Comparison of ENCODE assay signal across 8 cellular contexts in genomic region chr1:935751-936231, GRCh38. TPM values are rescaled to one million over a fixed set of nuclear protein-coding genes. Genes with fewer than 3 reads are reported as not detected.
DNase-seq lines count a peak whose midpoint lies in the region; ATAC-seq lines count a peak whose summit lies in the region.
"Had no signal": no experiment of that assay in that cellular context is flagged by ENCODE, and none has a peak within 500 bp of the region (broad histone marks: within the 10 kb centered on the region; RNA-seq: fewer than 3 reads in every experiment).

No MANE protein-coding gene starts in this region.

- H3K36me3 ChIP-seq in neuronal stem cell (replicated peaks in 1 of 2; ENCODE audit: control insufficient read depth in 2 of 2, insufficient read depth in 2 of 2, low read length in 2 of 2): no peaks in the 10 kb centered on the region
- H3K36me3 ChIP-seq: suprapubic skin had no signal

- no CpG with 5 or more reads among the region's 30 CpGs for WGBS in neuronal stem cell (ENCODE audit: extremely low coverage in 2 of 2, insufficient read length in 2 of 2, insufficient replicate concordance in 1 of 2), 2 donors

- H3K23ac ChIP-seq in neuronal stem cell (ENCODE audit: low read depth, low read length, poor library complexity): peak overlapping the region; percentile 6

- peak overlapping the region; percentile 97 for H3K18ac ChIP-seq in neuronal stem cell (ENCODE audit: low read length)

- H2AK5ac ChIP-seq in neuronal stem cell (ENCODE audit: low read depth, low read length): peak overlapping the region; percentile 97

- peak overlapping the region; percentile 89 for H3K4ac ChIP-seq in neuronal stem cell (ENCODE audit: low read length)

- no peak overlapping the region for H3K4me2 ChIP-seq in neuronal stem cell (ENCODE audit: insufficient read depth, low read length, poor library complexity, severe bottlenecking)

- H3K4me3 Mint-ChIP-seq in activated CD4-positive, alpha-beta memory T cell treated with anti-CD3 and anti-CD28 coated beads, Interleukin-2, amount 10 ng/mL, durations not matched to agents 7 days and 5 days: no peak overlapping the region

- H3K4me3 ChIP-seq in neuronal stem cell (ENCODE audit: low read length in 2 of 2): no peak overlapping the region
- H3K4me3 ChIP-seq: suprapubic skin had no signal

- H3K36me3 Mint-ChIP-seq in activated CD4-positive, alpha-beta memory T cell treated with anti-CD3 and anti-CD28 coated beads, Interleukin-2, amount 10 ng/mL, durations not matched to agents 7 days and 5 days (ENCODE audit: low read depth): no peaks in the 10 kb centered on the region

- no peak overlapping the region for H2BK5ac ChIP-seq in neuronal stem cell (ENCODE audit: low read length)

- H3K4me1 ChIP-seq in neuronal stem cell (ENCODE audit: control insufficient read depth in 2 of 2, insufficient read depth in 1 of 2, low read depth in 1 of 2, low read length in 2 of 2): peaks cover 22 to 28% of the 10 kb centered on the region in 2 donors

- H3K27ac Mint-ChIP-seq in activated CD4-positive, alpha-beta memory T cell treated with anti-CD3 and anti-CD28 coated beads, Interleukin-2, amount 10 ng/mL, durations not matched to agents 7 days and 5 days: no peak overlapping the region

- peak overlapping the region; percentile 72 for H2BK120ac ChIP-seq in neuronal stem cell (ENCODE audit: low read depth, low read length)

- H2AFZ ChIP-seq in neuronal stem cell (ENCODE audit: low read length): peak overlapping the region; percentile 49

- peak overlapping the region; percentile 79 for H4K91ac ChIP-seq in neuronal stem cell (ENCODE audit: low read depth, low read length, poor library complexity)

- no peak overlapping the region for H2BK12ac ChIP-seq in neuronal stem cell (ENCODE audit: low read length)

- DNase-seq in NCI-H1436 (lab: John Stamatoyannopoulos, UW) (peak; percentile 75), NCI-H1436 treated with DMSO at 0.1 percent for 48 hours (lab: John Stamatoyannopoulos, UW) (no peak), NCI-H82 (lab: John Stamatoyannopoulos, UW) (peak; percentile 99), neuronal stem cell (ENCODE audit: low spot score) (no peak)
- no peak for DNase-seq in activated CD4-positive, alpha-beta memory T cell treated with anti-CD3 and anti-CD28 coated beads, Interleukin-2, amount 10 ng/mL, durations not matched to agents 7 days and 5 days
- DNase-seq: 8988T had no signal

- CTCF ChIA-PET in activated CD4-positive, alpha-beta memory T cell treated with anti-CD3 and anti-CD28 coated beads, Interleukin-2, amount 10 ng/mL, durations not matched to agents 7 days and 5 days (lab: Charles Lee): no interaction called here

- no peaks in the 10 kb centered on the region for H3K9me3 Mint-ChIP-seq in activated CD4-positive, alpha-beta memory T cell treated with anti-CD3 and anti-CD28 coated beads, Interleukin-2, amount 10 ng/mL, durations not matched to agents 7 days and 5 days

- peaks cover 0 to 6% of the 10 kb centered on the region in 2 donors for H3K9me3 ChIP-seq in neuronal stem cell (replicated peaks in 1 of 2; ENCODE audit: control insufficient read depth in 2 of 2, insufficient read depth in 1 of 2, low read depth in 1 of 2, low read length in 2 of 2)
- H3K9me3 ChIP-seq: suprapubic skin had no signal

- peaks cover 3% of the 10 kb centered on the region for H3K4me1 Mint-ChIP-seq in activated CD4-positive, alpha-beta memory T cell treated with anti-CD3 and anti-CD28 coated beads, Interleukin-2, amount 10 ng/mL, durations not matched to agents 7 days and 5 days

- peaks cover 36% of the 10 kb centered on the region for H3K27me3 Mint-ChIP-seq in activated CD4-positive, alpha-beta memory T cell treated with anti-CD3 and anti-CD28 coated beads, Interleukin-2, amount 10 ng/mL, durations not matched to agents 7 days and 5 days

- no peak overlapping the region for H3K27ac ChIP-seq in neuronal stem cell (replicated peaks; ENCODE audit: low read length)
- H3K27ac ChIP-seq: suprapubic skin had no signal

- POLR2A ChIA-PET in activated CD4-positive, alpha-beta memory T cell treated with anti-CD3 and anti-CD28 coated beads, Interleukin-2, amount 10 ng/mL, durations not matched to agents 7 days and 5 days (lab: Charles Lee): no interaction called here

- H4K8ac ChIP-seq in neuronal stem cell (ENCODE audit: low read depth, low read length): no peak overlapping the region

- H3K14ac ChIP-seq in neuronal stem cell (ENCODE audit: low read length): peak overlapping the region; percentile 82

- peaks cover 39 to 91% (median 85%) of the 10 kb centered on the region in 3 experiments for H3K27me3 ChIP-seq in neuronal stem cell (ENCODE audit: control insufficient read depth in 3 of 3, insufficient read depth in 3 of 3, low read depth in 1 of 3, low read length in 3 of 3)

- ATAC-seq in HG03354 (IDR thresholded peaks at IDR 0.05; ENCODE audit: poor library complexity, severe bottlenecking, unreplicated experiment): no peak

- peak overlapping the region; percentile 70 for H3K9ac ChIP-seq in neuronal stem cell (ENCODE audit: low read depth, low read length, poor library complexity)

- peak overlapping the region; percentile 92 for H2BK15ac ChIP-seq in neuronal stem cell (ENCODE audit: low read length)

- peaks cover under 1% of the 10 kb centered on the region for H3K79me1 ChIP-seq in neuronal stem cell (ENCODE audit: low read depth, low read length)

RNA-seq across cellular contexts. Expression of gene SAMD11, which starts 12.1 kb away (rescaled TPM):
- polyA plus RNA-seq in neuronal stem cell (2013, experiment 1 of 2): 0.21 TPM
- polyA plus RNA-seq in neuronal stem cell (2013, experiment 2 of 2): 0.32 TPM
- not detected for total RNA-seq in activated CD4-positive, alpha-beta memory T cell treated with anti-CD3 and anti-CD28 coated beads, Interleukin-2, amount 10 ng/mL, durations not matched to agents 7 days and 5 days

RNA-seq across cellular contexts. Expression of gene NOC2L, which starts 23.3 kb away (rescaled TPM):
- 33.5 TPM for polyA plus RNA-seq in neuronal stem cell (2013, experiment 1 of 2)
- polyA plus RNA-seq in neuronal stem cell (2013, experiment 2 of 2): 32.6 TPM
- 10 to 100 TPM; 58.2 to 58.4 TPM for total RNA-seq in activated CD4-positive, alpha-beta memory T cell treated with anti-CD3 and anti-CD28 coated beads, Interleukin-2, amount 10 ng/mL, durations not matched to agents 7 days and 5 days

RNA-seq across cellular contexts. Expression of gene KLHL17, which starts 24.6 kb away (rescaled TPM):
- polyA plus RNA-seq in neuronal stem cell (2013, experiment 1 of 2): 22.0 TPM
- polyA plus RNA-seq in neuronal stem cell (2013, experiment 2 of 2): 20.9 TPM
- total RNA-seq in activated CD4-positive, alpha-beta memory T cell treated with anti-CD3 and anti-CD28 coated beads, Interleukin-2, amount 10 ng/mL, durations not matched to agents 7 days and 5 days: 10 to 100 TPM; 28.6 to 31.7 TPM

RNA-seq across cellular contexts. Expression of gene PLEKHN1, which starts 30.5 kb away (rescaled TPM):
- 0.07 TPM for polyA plus RNA-seq in neuronal stem cell (2013, experiment 1 of 2)
- 0.03 TPM for polyA plus RNA-seq in neuronal stem cell (2013, experiment 2 of 2)
- 1 to 10 TPM; 7.6 to 8.2 TPM for total RNA-seq in activated CD4-positive, alpha-beta memory T cell treated with anti-CD3 and anti-CD28 coated beads, Interleukin-2, amount 10 ng/mL, durations not matched to agents 7 days and 5 days

RNA-seq across cellular contexts. Expression of gene PERM1, which starts 46.1 kb away (rescaled TPM):
- not detected for polyA plus RNA-seq in neuronal stem cell (2013, experiment 1 of 2)
- 0.01 TPM for polyA plus RNA-seq in neuronal stem cell (2013, experiment 2 of 2)
- total RNA-seq in activated CD4-positive, alpha-beta memory T cell treated with anti-CD3 and anti-CD28 coated beads, Interleukin-2, amount 10 ng/mL, durations not matched to agents 7 days and 5 days: not detected

Comparison
In these comparisons a context has a peak if more than half of its experiments do, and no peak if none do; other contexts are left out.
1. DNase-seq: peak in NCI-H1436 (single experiment) and NCI-H82 (single experiment); none in NCI-H1436 treated with DMSO at 0.1 percent for 48 hours (single experiment), neuronal stem cell (single experiment) and activated CD4-positive, alpha-beta memory T cell treated with anti-CD3 and anti-CD28 coated beads, Interleukin-2, amount 10 ng/mL, durations not matched to agents 7 days and 5 days (single experiment).